1 cellular context compared by ENCODE assay signal in genomic region chr1:186082235-186082937, GRCh38.
TF ChIP-seq lines count a peak whose summit lies in the region.

No MANE protein-coding gene starts in this region.

TF ChIP-seq in K562, 482 proteins besides CTCF, POLR2A, EP300 and RAD21 (continued from another document):
- TF ChIP-seq E2F1 (CRISPR knock-in tag; IDR thresholded peaks at IDR 0.05) (no peak), DIDO1 (tag; IDR thresholded peaks at IDR 0.05; ENCODE audit: low read depth) (no peak), TFAM (CRISPR knock-in tag; conservative IDR thresholded peaks at IDR 0.05) (no peak), VEZF1 (CRISPR knock-in tag; IDR thresholded peaks at IDR 0.05) (peak; percentile 70), ELK1 (CRISPR knock-in tag; IDR thresholded peaks at IDR 0.05) (no peak), ZBTB34 (CRISPR knock-in tag; IDR thresholded peaks at IDR 0.05) (no peak), NONO (IDR thresholded peaks at IDR 0.05; ENCODE audit: low read depth in 2 of 2, low read length in 1 of 2) (no peak), ZNF217 (CRISPR knock-in tag; IDR thresholded peaks at IDR 0.05) (no peak), STAG1 (CRISPR knock-in tag; IDR thresholded peaks at IDR 0.05; ENCODE audit: borderline replicate concordance) (no peak), HEY1 (CRISPR knock-in tag; IDR thresholded peaks at IDR 0.05; ENCODE audit: borderline replicate concordance) (no peak), ZFP30 (CRISPR knock-in tag; IDR thresholded peaks at IDR 0.05; ENCODE audit: borderline replicate concordance) (no peak), MIER1 (IDR thresholded peaks at IDR 0.05; ENCODE audit: low read depth) (no peak), SRSF7 (optimal IDR thresholded peaks at IDR 0.05; ENCODE audit: low read depth, low read length) (no peak), HDAC1 (IDR thresholded peaks at IDR 0.05) (peak in 1 of 2 experiments; percentile 77; a peak in 2 of 4 replicates), CHD2 (IDR thresholded peaks at IDR 0.05; ENCODE audit: low read depth, low read length) (no peak), ELK3 (CRISPR knock-in tag; IDR thresholded peaks at IDR 0.05) (no peak), ZNF76 (CRISPR knock-in tag; IDR thresholded peaks at IDR 0.05; ENCODE audit: borderline replicate concordance) (no peak), TCF7L2 (IDR thresholded peaks at IDR 0.05; ENCODE audit: low read depth, low read length) (no peak; the same call in 1 of the 2 replicates), POLR2AphosphoS2 (IDR thresholded peaks at IDR 0.05; ENCODE audit: low read length) (no peak), STAT5A (IDR thresholded peaks at IDR 0.05; ENCODE audit: borderline replicate concordance, low read length) (peak; percentile 56; the same call in 1 of the 2 replicates)
- TF ChIP-seq, protein P1, sequence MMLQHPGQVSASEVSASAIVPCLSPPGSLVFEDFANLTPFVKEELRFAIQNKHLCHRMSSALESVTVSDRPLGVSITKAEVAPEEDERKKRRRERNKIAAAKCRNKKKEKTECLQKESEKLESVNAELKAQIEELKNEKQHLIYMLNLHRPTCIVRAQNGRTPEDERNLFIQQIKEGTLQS (IDR thresholded peaks at IDR 0.05) = peak; percentile 75
- TF ChIP-seq, protein P1 (CRISPR knock-in tag; conservative IDR thresholded peaks at IDR 0.05) = no peak
- TF ChIP-seq, protein P2, sequence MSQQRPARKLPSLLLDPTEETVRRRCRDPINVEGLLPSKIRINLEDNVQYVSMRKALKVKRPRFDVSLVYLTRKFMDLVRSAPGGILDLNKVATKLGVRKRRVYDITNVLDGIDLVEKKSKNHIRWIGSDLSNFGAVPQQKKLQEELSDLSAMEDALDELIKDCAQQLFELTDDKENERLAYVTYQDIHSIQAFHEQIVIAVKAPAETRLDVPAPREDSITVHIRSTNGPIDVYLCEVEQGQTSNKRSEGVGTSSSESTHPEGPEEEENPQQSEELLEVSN (IDR thresholded peaks at IDR 0.05; ENCODE audit: borderline replicate concordance in 1 of 2, extremely low read depth in 1 of 2, insufficient read depth in 1 of 2, insufficient read length in 1 of 2, low read depth in 1 of 2, low read length in 1 of 2, poor library complexity in 1 of 2, severe bottlenecking in 1 of 2) = peak; percentile 26 to 80
- TF ChIP-seq, protein P3, sequence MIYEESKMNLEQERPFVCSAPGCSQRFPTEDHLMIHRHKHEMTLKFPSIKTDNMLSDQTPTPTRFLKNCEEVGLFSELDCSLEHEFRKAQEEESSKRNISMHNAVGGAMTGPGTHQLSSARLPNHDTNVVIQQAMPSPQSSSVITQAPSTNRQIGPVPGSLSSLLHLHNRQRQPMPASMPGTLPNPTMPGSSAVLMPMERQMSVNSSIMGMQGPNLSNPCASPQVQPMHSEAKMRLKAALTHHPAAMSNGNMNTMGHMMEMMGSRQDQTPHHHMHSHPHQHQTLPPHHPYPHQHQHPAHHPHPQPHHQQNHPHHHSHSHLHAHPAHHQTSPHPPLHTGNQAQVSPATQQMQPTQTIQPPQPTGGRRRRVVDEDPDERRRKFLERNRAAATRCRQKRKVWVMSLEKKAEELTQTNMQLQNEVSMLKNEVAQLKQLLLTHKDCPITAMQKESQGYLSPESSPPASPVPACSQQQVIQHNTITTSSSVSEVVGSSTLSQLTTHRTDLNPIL (CRISPR knock-in tag; IDR thresholded peaks at IDR 0.05) = no peak
- TF ChIP-seq, protein P4, sequence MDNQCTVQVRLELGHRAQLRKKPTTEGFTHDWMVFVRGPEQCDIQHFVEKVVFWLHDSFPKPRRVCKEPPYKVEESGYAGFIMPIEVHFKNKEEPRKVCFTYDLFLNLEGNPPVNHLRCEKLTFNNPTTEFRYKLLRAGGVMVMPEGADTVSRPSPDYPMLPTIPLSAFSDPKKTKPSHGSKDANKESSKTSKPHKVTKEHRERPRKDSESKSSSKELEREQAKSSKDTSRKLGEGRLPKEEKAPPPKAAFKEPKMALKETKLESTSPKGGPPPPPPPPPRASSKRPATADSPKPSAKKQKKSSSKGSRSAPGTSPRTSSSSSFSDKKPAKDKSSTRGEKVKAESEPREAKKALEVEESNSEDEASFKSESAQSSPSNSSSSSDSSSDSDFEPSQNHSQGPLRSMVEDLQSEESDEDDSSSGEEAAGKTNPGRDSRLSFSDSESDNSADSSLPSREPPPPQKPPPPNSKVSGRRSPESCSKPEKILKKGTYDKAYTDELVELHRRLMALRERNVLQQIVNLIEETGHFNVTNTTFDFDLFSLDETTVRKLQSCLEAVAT (IDR thresholded peaks at IDR 0.05) = no peak
